ENCODE assay signal across 15 cellular contexts in genomic region chr3:99941211-99941610, GRCh38.
DNase-seq lines count a peak whose midpoint lies in the region; ATAC-seq and TF ChIP-seq lines count a peak whose summit lies in the region.
"Had no signal": no experiment of that assay in that cellular context is flagged by ENCODE, and none has a peak within 500 bp of the region (broad histone marks: within the 10 kb centered on the region; RNA-seq: fewer than 3 reads in every experiment).

No MANE protein-coding gene starts in this region.

- H3K4me3 Mint-ChIP-seq in Caco-2 (ENCODE audit: unreplicated experiment) (no peak overlapping the region), type B pancreatic cell (peak overlapping the region; percentile 1)
- H3K4me3 Mint-ChIP-seq: CD4-positive, CD25-positive, alpha-beta regulatory T cell had no signal

- H3K27ac ChIP-seq in ascending aorta (peak overlapping the region; percentile 84 to 92), psoas muscle (peak overlapping the region; percentile 50)
- H3K27ac ChIP-seq: 22Rv1; BLaER1 treated with 17β-estradiol and CSF1 and Interleukin-3, amounts not matched to agents 10 nM and 100 nM; HL-60 had no signal

- H3K27ac Mint-ChIP-seq in Caco-2 (ENCODE audit: unreplicated experiment) (peak overlapping the region; percentile 28), type B pancreatic cell (peak overlapping the region; percentile 46)
- H3K27ac Mint-ChIP-seq: CD4-positive, CD25-positive, alpha-beta regulatory T cell had no signal

- H3K36me3 ChIP-seq in Caco-2 (ENCODE audit: control insufficient read depth, insufficient read depth, low read length) (no peaks in the 10 kb centered on the region), ascending aorta (no peaks in the 10 kb centered on the region), psoas muscle (ENCODE audit: insufficient read depth in 1 of 2, low read depth in 1 of 2) (no peaks in the 10 kb centered on the region)
- H3K36me3 ChIP-seq: BLaER1 treated with 17β-estradiol and CSF1 and Interleukin-3, amounts not matched to agents 10 nM and 100 nM; HAP-1 had no signal

- peaks cover 41% of the 10 kb centered on the region for H3K4me1 ChIP-seq in Caco-2
- H3K4me1 ChIP-seq in ascending aorta, result peaks cover 19 to 78% of the 10 kb centered on the region in 2 donors
- peaks cover 68% of the 10 kb centered on the region for H3K4me1 ChIP-seq in psoas muscle

- intact Hi-C loops in Caco-2 (cut with micrococcal nuclease; ENCODE audit: unreplicated experiment), result no loop called here
- intact Hi-C loops in ascending aorta (cut with DNase I), result loop anchor here (2.0 to 5.0 kb wide), 2 partner anchors 26 to 64 kb away; no protein-coding TSS in a partner anchor
- intact Hi-C loops in psoas muscle (cut with DNase I), result no loop called here

- H3K27me3 ChIP-seq in Caco-2 (replicated peaks; ENCODE audit: control insufficient read depth, insufficient read depth, low read length) (no peaks in the 10 kb centered on the region), ascending aorta (no peaks in the 10 kb centered on the region), psoas muscle (ENCODE audit: insufficient read depth in 3 of 3, low read length in 2 of 3) (no peaks in the 10 kb centered on the region)
- H3K27me3 ChIP-seq: BLaER1 treated with 17β-estradiol and CSF1 and Interleukin-3, amounts not matched to agents 10 nM and 100 nM had no signal

- ATAC-seq in psoas muscle, result no peak
- ATAC-seq in HG03095 (IDR thresholded peaks at IDR 0.05; ENCODE audit: unreplicated experiment), result no peak
- no peak for ATAC-seq in GM21447 (IDR thresholded peaks at IDR 0.05; ENCODE audit: unreplicated experiment)
- no peak for ATAC-seq in GM21423 (IDR thresholded peaks at IDR 0.05; ENCODE audit: unreplicated experiment)
- ATAC-seq: GM12878 had no signal

- DNase-seq in Caco-2, result no peak
- DNase-seq in ascending aorta (ENCODE audit: low spot score in 2 of 2), result no peak
- no peak for DNase-seq in psoas muscle
- no peak for DNase-seq in type B pancreatic cell (ENCODE audit: extremely low spot score, unreplicated experiment)
- DNase-seq in stimulated activated CD4-positive, alpha-beta T cell treated with anti-CD3 and anti-CD28 coated beads, Interleukin-4, amount 100 ng/mL, for 1 hour, result no peak
- DNase-seq: CD4-positive, CD25-positive, alpha-beta regulatory T cell; DMS79 had no signal

- POLR2A ChIA-PET in Caco-2 (lab: Charles Lee), result no interaction called here

- H3K9me3 Mint-ChIP-seq in Caco-2 (ENCODE audit: unreplicated experiment) (no peaks in the 10 kb centered on the region), type B pancreatic cell (peaks cover 4% of the 10 kb centered on the region)
- H3K9me3 Mint-ChIP-seq: CD4-positive, CD25-positive, alpha-beta regulatory T cell had no signal

- BruUV-seq in Caco-2 (replicated peaks; lab: Mats Ljungman, UMichigan), result no TSS peak

- no peak overlapping the region for H3K4me3 ChIP-seq in Caco-2 (ENCODE audit: low read depth, low read length)
- H3K4me3 ChIP-seq in ascending aorta, result no peak overlapping the region
- H3K4me3 ChIP-seq in psoas muscle, result no peak overlapping the region
- H3K4me3 ChIP-seq: BLaER1 treated with 17β-estradiol and CSF1 and Interleukin-3, amounts not matched to agents 10 nM and 100 nM; GM12878; HAP-1 had no signal

- 88 to 93% (median 89%) methylated on average over 1 of the region's 1 CpG for whole genome bisulfite sequencing in psoas muscle, 3 donors

- H3K9me3 ChIP-seq in Caco-2, result no peaks in the 10 kb centered on the region
- no peaks in the 10 kb centered on the region for H3K9me3 ChIP-seq in ascending aorta
- no peaks in the 10 kb centered on the region for H3K9me3 ChIP-seq in psoas muscle
- H3K9me3 ChIP-seq: BLaER1 treated with 17β-estradiol and CSF1 and Interleukin-3, amounts not matched to agents 10 nM and 100 nM; HAP-1 had no signal

- H3K36me3 Mint-ChIP-seq in Caco-2 (ENCODE audit: insufficient read depth, unreplicated experiment), result peaks cover 15% of the 10 kb centered on the region
- peaks cover 4% of the 10 kb centered on the region for H3K36me3 Mint-ChIP-seq in type B pancreatic cell

- peaks cover 34% of the 10 kb centered on the region for H3K4me1 Mint-ChIP-seq in Caco-2 (ENCODE audit: low read depth, unreplicated experiment)
- H3K4me1 Mint-ChIP-seq in type B pancreatic cell (ENCODE audit: unreplicated experiment), result peaks cover 44% of the 10 kb centered on the region

- H3K27me3 Mint-ChIP-seq in Caco-2 (ENCODE audit: insufficient read depth, unreplicated experiment) (no peaks in the 10 kb centered on the region), type B pancreatic cell (no peaks in the 10 kb centered on the region)
- H3K27me3 Mint-ChIP-seq: CD4-positive, CD25-positive, alpha-beta regulatory T cell had no signal

- CTCF ChIA-PET in Caco-2 (lab: Charles Lee), result interaction anchor here (0.7 kb wide), 1 partner anchor 115 kb away, joined by 3 read pairs; no protein-coding TSS in a partner anchor

- TF ChIP-seq CTCF in Caco-2 (IDR thresholded peaks at IDR 0.05; ENCODE audit: insufficient read depth in 1 of 2, low read depth in 1 of 2, low read length in 1 of 2, severe bottlenecking in 1 of 2, unreplicated experiment in 1 of 2) (no peak), ascending aorta (IDR thresholded peaks at IDR 0.05) (no peak), psoas muscle (IDR thresholded peaks at IDR 0.05) (no peak), type B pancreatic cell (conservative IDR thresholded peaks at IDR 0.05) (no peak)
